In the genomic region with DNA sequence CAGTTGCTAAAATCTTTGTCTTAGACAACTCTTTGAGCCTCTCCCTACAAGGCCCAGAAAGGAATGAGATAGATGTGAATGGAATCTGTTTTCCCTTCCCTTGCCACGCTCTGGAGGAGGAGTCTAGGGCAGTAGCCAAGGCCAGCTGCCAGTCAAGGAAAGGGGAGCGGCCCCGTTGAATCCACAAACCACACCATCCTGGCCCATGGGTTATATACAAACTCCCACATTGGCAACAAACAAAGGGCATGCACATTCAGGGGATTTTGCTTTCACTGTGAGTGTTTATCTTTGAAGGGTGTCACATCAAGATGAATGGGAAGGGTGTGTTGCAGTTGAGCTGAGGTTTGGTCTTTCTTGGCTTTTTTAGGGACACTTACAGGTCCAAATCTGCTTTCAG, we compare ENCODE assay signal across 11 cellular contexts. TPM values are rescaled to one million over a fixed set of nuclear protein-coding genes. Genes with fewer than 3 reads are reported as not detected.
DNase-seq lines count a peak whose midpoint lies in the region; ATAC-seq and TF ChIP-seq lines count a peak whose summit lies in the region.
"Had no signal": no experiment of that assay in that cellular context is flagged by ENCODE, and none has a peak within 500 bp of the region (broad histone marks: within the 10 kb centered on the region; RNA-seq: fewer than 3 reads in every experiment).

No MANE protein-coding gene starts in this region.

- no peak overlapping the region for H3K9ac ChIP-seq in fibroblast of lung (ENCODE audit: insufficient read depth, low read length)

- H3K27me3 Mint-ChIP-seq in T-helper 2 cell treated with Interferon-gamma antibody and Interleukin-4, amounts not matched to agents 5 μg/mL and 100 μg/mL, for 36 hours (ENCODE audit: low read depth), result no peaks in the 10 kb centered on the region
- H3K27me3 Mint-ChIP-seq in stimulated activated memory B cell treated with anti-CD40 and anti-IgM and Interleukin-4, amounts not matched to agents 10 μg/mL and 1 μg/mL and 100 μg/mL, for 72 hours, result no peaks in the 10 kb centered on the region

- H3K36me3 Mint-ChIP-seq in T-helper 2 cell treated with Interferon-gamma antibody and Interleukin-4, amounts not matched to agents 5 μg/mL and 100 μg/mL, for 36 hours (ENCODE audit: low read depth), result peaks cover 43% of the 10 kb centered on the region
- peaks cover 12% of the 10 kb centered on the region for H3K36me3 Mint-ChIP-seq in stimulated activated memory B cell treated with anti-CD40 and anti-IgM and Interleukin-4, amounts not matched to agents 10 μg/mL and 1 μg/mL and 100 μg/mL, for 72 hours

- no peak overlapping the region for H3K4me3 ChIP-seq in fibroblast of lung (replicated peaks in 1 of 4; ENCODE audit: control extremely low read depth in 1 of 4, insufficient read depth in 1 of 4, low read depth in 3 of 4, low read length in 4 of 4)

- peaks cover 21% of the 10 kb centered on the region for H3K9me3 Mint-ChIP-seq in T-helper 2 cell treated with Interferon-gamma antibody and Interleukin-4, amounts not matched to agents 5 μg/mL and 100 μg/mL, for 36 hours
- no peaks in the 10 kb centered on the region for H3K9me3 Mint-ChIP-seq in stimulated activated memory B cell treated with anti-CD40 and anti-IgM and Interleukin-4, amounts not matched to agents 10 μg/mL and 1 μg/mL and 100 μg/mL, for 72 hours

- no peaks in the 10 kb centered on the region for H3K9me3 ChIP-seq in fibroblast of lung (ENCODE audit: control insufficient read depth, insufficient read depth, low read depth, low read length)

- no peaks in the 10 kb centered on the region for H3K27me3 ChIP-seq in fibroblast of lung (ENCODE audit: control insufficient read depth, insufficient read depth, low read length)

- H3K79me2 ChIP-seq in fibroblast of lung (ENCODE audit: control insufficient read depth, insufficient read depth, low read length), result peaks cover 9% of the 10 kb centered on the region

- DNase-seq in DMS 273 (lab: John Stamatoyannopoulos, UW; ENCODE audit: unreplicated experiment) (peak; percentile 44), DMS 273 treated with DMSO at 0.1 percent for 48 hours (lab: John Stamatoyannopoulos, UW) (no peak), fibroblast of lung (ENCODE audit: low read depth in 2 of 2) (peak; percentile 68 to 76), NCI-H146 (lab: John Stamatoyannopoulos, UW) (no peak)
- peak; percentile 50 for DNase-seq in T-helper 2 cell treated with Interferon-gamma antibody and Interleukin-4, amounts not matched to agents 5 μg/mL and 100 μg/mL, for 36 hours (ENCODE audit: low spot score)
- DNase-seq: activated CD8-positive, alpha-beta memory T cell treated with anti-CD3 and anti-CD28 coated beads, Interleukin-2, amount 50 U/mL, for 48 hours; NCI-H1092 had no signal

- no peak overlapping the region for H3K4me2 ChIP-seq in fibroblast of lung (ENCODE audit: extremely low read depth, insufficient read depth, low read length)

- H3K27ac ChIP-seq in fibroblast of lung (ENCODE audit: insufficient read depth, low read length), result no peak overlapping the region
- H3K27ac ChIP-seq: 22Rv1 had no signal

- H2AFZ ChIP-seq in fibroblast of lung (ENCODE audit: low read length), result peak overlapping the region; percentile 54

- TF ChIP-seq CTCF in fibroblast of lung (conservative IDR thresholded peaks at IDR 0.05 in 1 of 2, IDR thresholded peaks at IDR 0.05 in 1 of 2; ENCODE audit: low read depth in 1 of 2, low read length in 2 of 2), result no peak

- no peaks in the 10 kb centered on the region for H4K20me1 ChIP-seq in fibroblast of lung (ENCODE audit: control insufficient read depth, extremely low read depth, insufficient read depth, low read length)

- H3K4me3 Mint-ChIP-seq in T-helper 2 cell treated with Interferon-gamma antibody and Interleukin-4, amounts not matched to agents 5 μg/mL and 100 μg/mL, for 36 hours, result peak overlapping the region; percentile 41
- no peak overlapping the region for H3K4me3 Mint-ChIP-seq in stimulated activated memory B cell treated with anti-CD40 and anti-IgM and Interleukin-4, amounts not matched to agents 10 μg/mL and 1 μg/mL and 100 μg/mL, for 72 hours

- no peak for ATAC-seq in stimulated activated memory B cell treated with anti-CD40 and anti-IgM and Interleukin-4, amounts not matched to agents 10 μg/mL and 1 μg/mL and 100 μg/mL, for 72 hours
- ATAC-seq in HG03025 (IDR thresholded peaks at IDR 0.05; ENCODE audit: low FRiP score, unreplicated experiment) (no peak), HG03460 (IDR thresholded peaks at IDR 0.05; ENCODE audit: unreplicated experiment) (no peak)

- H3K4me1 ChIP-seq in fibroblast of lung (ENCODE audit: control insufficient read depth, extremely low read depth, insufficient read depth, low read length), result peaks cover 7% of the 10 kb centered on the region

- H3K4me1 Mint-ChIP-seq in T-helper 2 cell treated with Interferon-gamma antibody and Interleukin-4, amounts not matched to agents 5 μg/mL and 100 μg/mL, for 36 hours (ENCODE audit: low read depth), result peaks cover 64% of the 10 kb centered on the region
- H3K4me1 Mint-ChIP-seq in stimulated activated memory B cell treated with anti-CD40 and anti-IgM and Interleukin-4, amounts not matched to agents 10 μg/mL and 1 μg/mL and 100 μg/mL, for 72 hours, result peaks cover 70% of the 10 kb centered on the region

- no peaks in the 10 kb centered on the region for H3K36me3 ChIP-seq in fibroblast of lung (ENCODE audit: control insufficient read depth, insufficient read depth, low read length)

- peak overlapping the region; percentile 81 for H3K27ac Mint-ChIP-seq in T-helper 2 cell treated with Interferon-gamma antibody and Interleukin-4, amounts not matched to agents 5 μg/mL and 100 μg/mL, for 36 hours
- H3K27ac Mint-ChIP-seq in stimulated activated memory B cell treated with anti-CD40 and anti-IgM and Interleukin-4, amounts not matched to agents 10 μg/mL and 1 μg/mL and 100 μg/mL, for 72 hours, result peak overlapping the region; percentile 95

RNA-seq across cellular contexts. Expression of gene CASP8, which starts 6.0 kb away (rescaled TPM):
- total RNA-seq in fibroblast of lung, result 31.5 and 38.3 TPM in 2 replicates
- 19.7 and 22.6 TPM in 2 replicates for polyA plus RNA-seq in fibroblast of lung
- polyA plus RNA-seq in fibroblast of lung (2012), result 12.6 and 15.2 TPM in 2 replicates
- polyA minus RNA-seq in fibroblast of lung (ENCODE audit: low replicate concordance), result 3.8 and 4.9 TPM in 2 replicates

Comparison
In these comparisons a context has a peak if more than half of its experiments do, and no peak if none do; other contexts are left out.
1. DNase-seq: peak in DMS 273 (single experiment), T-helper 2 cell treated with Interferon-gamma antibody and Interleukin-4, amounts not matched to agents 5 μg/mL and 100 μg/mL, for 36 hours (single experiment) and fibroblast of lung (2 of 2); none in DMS 273 treated with DMSO at 0.1 percent for 48 hours (single experiment) and NCI-H146 (single experiment).